In the genomic region with DNA sequence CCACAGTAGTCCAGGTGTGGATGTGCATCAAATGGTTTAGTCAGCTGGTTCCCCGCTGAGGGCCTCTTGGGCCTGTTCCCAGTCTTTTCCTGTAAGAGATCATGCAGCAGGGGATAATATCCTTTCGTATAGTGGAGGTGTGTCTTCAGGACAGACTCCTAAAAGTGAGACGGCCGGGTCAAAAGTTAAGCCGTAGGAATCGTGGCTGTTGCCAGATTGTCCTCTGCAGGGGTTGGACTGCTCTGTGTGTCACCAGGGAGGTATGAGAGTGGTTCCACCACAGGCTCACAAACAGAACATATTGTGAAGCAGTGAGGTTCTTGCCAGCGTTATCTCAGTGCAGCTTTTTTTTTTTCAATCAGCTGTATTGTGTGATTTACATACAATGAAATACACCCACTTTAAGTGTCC, we compare ENCODE assay signal across 10 cellular contexts.
DNase-seq lines count a peak whose midpoint lies in the region; ATAC-seq, FAIRE-seq and TF ChIP-seq lines count a peak whose summit lies in the region.
"Had no signal": no experiment of that assay in that cellular context is flagged by ENCODE, and none has a peak within 500 bp of the region (broad histone marks: within the 10 kb centered on the region; RNA-seq: fewer than 3 reads in every experiment).

No MANE protein-coding gene starts in this region.

- POLR2A ChIA-PET in CD4-positive, alpha-beta T cell (lab: Charles Lee), result no interaction called here

- H3K4me2 ChIP-seq in MM.1S (ENCODE audit: low read depth, low read length), result no peak overlapping the region

- H3K4me3 ChIP-seq in MM.1S (ENCODE audit: low read length) (no peak overlapping the region), kidney (ENCODE audit: low read length in 2 of 2) (no peak overlapping the region)
- H3K4me3 ChIP-seq: SK-N-MC had no signal

- no peaks in the 10 kb centered on the region for H3F3A ChIP-seq in MM.1S (ENCODE audit: insufficient read depth, low read length)

- CTCF ChIA-PET in CD4-positive, alpha-beta T cell (lab: Charles Lee), result no interaction called here

- no peaks in the 10 kb centered on the region for H4K20me1 ChIP-seq in MM.1S (ENCODE audit: insufficient read depth, low read length)

- peak overlapping the region; percentile 28 for H3K27ac Mint-ChIP-seq in CD4-positive, alpha-beta T cell
- H3K27ac Mint-ChIP-seq in brain, result peak overlapping the region; percentile 58 to 95 (median 78)
- H3K27ac Mint-ChIP-seq: activated naive CD4-positive, alpha-beta T cell treated with anti-CD3 and anti-CD28 coated beads, Interleukin-2, amount 50 U/mL, for 72 hours had no signal

- H3K4me1 ChIP-seq in MM.1S (ENCODE audit: low read length) (no peaks in the 10 kb centered on the region), kidney (ENCODE audit: control insufficient read depth in 1 of 2, insufficient read depth in 1 of 2, low read depth in 1 of 2, low read length in 2 of 2) (peaks cover 0 to under 1% of the 10 kb centered on the region in 2 donors)

- no peaks in the 10 kb centered on the region for H3K9me3 ChIP-seq in CD4-positive, alpha-beta T cell (ENCODE audit: control insufficient read depth, low read length)
- H3K9me3 ChIP-seq in MM.1S (replicated peaks; ENCODE audit: insufficient read depth, low read length) (no peaks in the 10 kb centered on the region), kidney (ENCODE audit: control insufficient read depth in 1 of 2, low read length in 2 of 2) (no peaks in the 10 kb centered on the region)

- peaks cover 27% of the 10 kb centered on the region for H3K36me3 Mint-ChIP-seq in CD4-positive, alpha-beta T cell (ENCODE audit: low read depth)
- H3K36me3 Mint-ChIP-seq in brain, result peaks cover 36% of the 10 kb centered on the region

- H3K9ac ChIP-seq in MM.1S (ENCODE audit: low read length) (no peak overlapping the region), kidney (ENCODE audit: low read length in 2 of 2) (no peak overlapping the region)

- no peaks in the 10 kb centered on the region for H3K27me3 Mint-ChIP-seq in CD4-positive, alpha-beta T cell
- H3K27me3 Mint-ChIP-seq in brain, result no peaks in the 10 kb centered on the region

- H3K79me2 ChIP-seq in MM.1S (ENCODE audit: low read length), result no peaks in the 10 kb centered on the region

- H3K36me3 ChIP-seq in MM.1S (replicated peaks; ENCODE audit: insufficient read depth, low read length) (no peaks in the 10 kb centered on the region), kidney (ENCODE audit: control insufficient read depth in 1 of 2, insufficient read depth in 2 of 2, low read length in 2 of 2) (no peaks in the 10 kb centered on the region)

- no peak for DNase-seq in CD4-positive, alpha-beta T cell
- DNase-seq in NCI-H1092 (lab: John Stamatoyannopoulos, UW) (peak; percentile 60), non-pigmented ciliary epithelial cell (ENCODE audit: low read depth) (peak; percentile 83), MM.1S (no peak), kidney (no peak)
- DNase-seq in stimulated activated CD4-positive, alpha-beta T cell treated with anti-CD3 and anti-CD28 coated beads, Interleukin-1b, Interleukin-23, amount 100 ng/mL, for 48 hours, result no peak

- no peak overlapping the region for H3K4me3 Mint-ChIP-seq in CD4-positive, alpha-beta T cell
- peak overlapping the region in 4 of 5 experiments; percentile 13 to 53 (median 34) for H3K4me3 Mint-ChIP-seq in brain

- H3K4me1 Mint-ChIP-seq in CD4-positive, alpha-beta T cell (ENCODE audit: low read depth), result no peaks in the 10 kb centered on the region
- H3K4me1 Mint-ChIP-seq in brain, result peaks cover 25% of the 10 kb centered on the region

- no peak overlapping the region for H2AFZ ChIP-seq in MM.1S (ENCODE audit: low read length)

- no peaks in the 10 kb centered on the region for H3K9me3 Mint-ChIP-seq in CD4-positive, alpha-beta T cell
- peaks cover 0 to 7% (median 0%) of the 10 kb centered on the region in 5 experiments for H3K9me3 Mint-ChIP-seq in brain

- ATAC-seq in CD4-positive, alpha-beta T cell (ENCODE audit: poor library complexity), result no peak
- ATAC-seq in HG02759 (IDR thresholded peaks at IDR 0.05; ENCODE audit: unreplicated experiment), result no peak
- ATAC-seq: activated naive CD4-positive, alpha-beta T cell treated with anti-CD3 and anti-CD28 coated beads, Interleukin-2, amount 50 U/mL, for 72 hours had no signal

- no peaks in the 10 kb centered on the region for H3K27me3 ChIP-seq in CD4-positive, alpha-beta T cell (ENCODE audit: control insufficient read depth, insufficient read depth, low read length)
- no peaks in the 10 kb centered on the region for H3K27me3 ChIP-seq in MM.1S (replicated peaks; ENCODE audit: insufficient read depth, low read length)

- no peak overlapping the region for H3K27ac ChIP-seq in CD4-positive, alpha-beta T cell (ENCODE audit: low read depth, low read length)
- no peak overlapping the region for H3K27ac ChIP-seq in MM.1S (ENCODE audit: low read length)
- H3K27ac ChIP-seq in kidney (ENCODE audit: low read depth in 2 of 2, low read length in 2 of 2), result no peak overlapping the region
- H3K27ac ChIP-seq: SK-N-MC had no signal

- TF ChIP-seq CTCF in CD4-positive, alpha-beta T cell (IDR thresholded peaks at IDR 0.05), result no peak
- TF ChIP-seq CTCF in brain (conservative IDR thresholded peaks at IDR 0.05) (no peak), MM.1S (IDR thresholded peaks at IDR 0.05; ENCODE audit: low read length) (no peak), kidney (IDR thresholded peaks at IDR 0.05; ENCODE audit: borderline replicate concordance, extremely low read depth, insufficient read depth) (no peak)

- no peak for FAIRE-seq in kidney (lab: Jason Lieb, UNC)

- H3K9me2 ChIP-seq in MM.1S (replicated peaks; ENCODE audit: insufficient read depth, low read length), result no peaks in the 10 kb centered on the region

- intact Hi-C loops in CD4-positive, alpha-beta T cell (cut with DNase I, micrococcal nuclease), result no loop called here
- intact Hi-C loops in kidney (cut with DNase I), result no loop called here

Comparison
In these comparisons a context has a peak if more than half of its experiments do, and no peak if none do; other contexts are left out.
1. DNase-seq: peak in NCI-H1092 (single experiment) and non-pigmented ciliary epithelial cell (single experiment); none in CD4-positive, alpha-beta T cell (0 of 10), MM.1S (single experiment), kidney (single experiment) and stimulated activated CD4-positive, alpha-beta T cell treated with anti-CD3 and anti-CD28 coated beads, Interleukin-1b, Interleukin-23, amount 100 ng/mL, for 48 hours (single experiment).